Comparison of ENCODE assay signal across 12 cellular contexts in the genomic region with DNA sequence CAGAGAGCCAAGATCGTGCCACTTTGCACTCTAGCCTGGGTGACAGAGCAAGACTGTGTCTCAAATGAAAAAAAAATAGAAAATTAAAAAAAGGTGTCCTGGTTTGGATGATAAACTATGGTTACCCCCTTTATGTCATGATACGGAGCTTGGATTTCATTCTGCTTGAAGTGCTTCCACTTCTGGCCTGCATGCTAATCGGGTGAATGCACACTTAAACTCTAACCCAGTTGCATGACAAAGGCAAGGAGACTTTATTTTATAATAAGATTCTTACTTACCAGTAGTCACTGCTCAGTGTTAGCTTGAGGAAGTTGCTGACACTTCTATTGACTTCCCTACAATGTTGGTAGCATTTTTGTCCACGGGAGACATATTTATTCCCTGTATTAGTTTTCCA. TPM values are rescaled to one million over a fixed set of nuclear protein-coding genes. Genes with fewer than 3 reads are reported as not detected.
"Had no signal": no experiment of that assay in that cellular context is flagged by ENCODE, and none has a peak within 500 bp of the region (broad histone marks: within the 10 kb centered on the region; RNA-seq: fewer than 3 reads in every experiment).

No MANE protein-coding gene starts in this region.

- H3K27me3 ChIP-seq: cardiac muscle cell, neutrophil had no signal

- H3K27ac ChIP-seq: cardiac muscle cell, neutrophil had no signal

- H3K9me3 ChIP-seq: neutrophil had no signal

- H3K36me3 ChIP-seq: cardiac muscle cell, neutrophil had no signal

- ATAC-seq: activated CD8-positive, alpha-beta T cell treated with anti-CD3 and anti-CD28 coated beads for 36 hours; naive thymus-derived CD8-positive, alpha-beta T cell; sciatic nerve; stimulated activated naive CD8-positive, alpha-beta T cell treated with anti-CD3 and anti-CD28 coated beads, Interleukin-15, Interleukin-2, amounts not matched to agents 100 U/mL and 50 U/mL, for 24 hours had no signal

- H3K4me3 ChIP-seq: cardiac muscle cell, lung had no signal

- DNase-seq: activated CD4-positive, alpha-beta T cell treated with anti-CD3 and anti-CD28 coated beads for 4 hours; activated CD8-positive, alpha-beta memory T cell treated with anti-CD3 and anti-CD28 coated beads, Interleukin-2, amount 50 U/mL, for 4 hours; activated CD8-positive, alpha-beta T cell treated with anti-CD3 and anti-CD28 coated beads for 36 hours; activated naive CD4-positive, alpha-beta T cell; hippocampal formation; naive thymus-derived CD8-positive, alpha-beta T cell; stimulated activated naive CD8-positive, alpha-beta T cell treated with anti-CD3 and anti-CD28 coated beads, Interleukin-15, Interleukin-2, amounts not matched to agents 100 U/mL and 50 U/mL, for 24 hours; T-helper 1 cell had no signal

RNA-seq across cellular contexts. Expression of a gene that starts 24.3 kb away (rescaled TPM):
- polyA plus RNA-seq: naive thymus-derived CD8-positive, alpha-beta T cell had no signal
